Comparison of ENCODE assay signal across 24 cellular contexts in genomic region chr3:105435277-105435676, GRCh38.
DNase-seq lines count a peak whose midpoint lies in the region; ATAC-seq, FAIRE-seq and TF ChIP-seq lines count a peak whose summit lies in the region.
"Had no signal": no experiment of that assay in that cellular context is flagged by ENCODE, and none has a peak within 500 bp of the region (broad histone marks: within the 10 kb centered on the region; RNA-seq: fewer than 3 reads in every experiment).

No MANE protein-coding gene starts in this region.

- TF ChIP-seq CTCF in right lobe of liver (IDR thresholded peaks at IDR 0.05) (no peak), HepG2 (CRISPR knock-in tag; IDR thresholded peaks at IDR 0.05) (no peak), chondrocyte (IDR thresholded peaks at IDR 0.05) (peak; percentile 16)

- POLR2A ChIA-PET in HepG2 (lab: Yijun Ruan, JAX) = no interaction called here

- ATAC-seq in right lobe of liver (peak in 3 of 4 donors; percentile 25 to 53 (median 48)), HepG2 (no peak), left lobe of liver (peak; percentile 28)

- H3K4me1 Mint-ChIP-seq in chondrocyte (ENCODE audit: low read depth) = peaks cover 38% of the 10 kb centered on the region
- H3K4me1 Mint-ChIP-seq: CD8-positive, alpha-beta memory T cell had no signal

- H3K4me3 ChIP-seq in right lobe of liver = no peak overlapping the region
- H3K4me3 ChIP-seq in HepG2 (replicated peaks in 1 of 3; ENCODE audit: insufficient read depth in 1 of 3, low read depth in 2 of 3, low read length in 3 of 3) = no peak overlapping the region
- H3K4me3 ChIP-seq: BLaER1, HAP-1 had no signal

- CTCF ChIA-PET in HepG2 (lab: Yijun Ruan, JAX; ENCODE audit: low intra/inter-chr PET ratio, low total read pairs) = no interaction called here

- H3K4me1 ChIP-seq in right lobe of liver (peaks cover 0 to 28% (median 2%) of the 10 kb centered on the region in 4 donors), HepG2 (ENCODE audit: insufficient read depth, low read length) (peaks cover 23% of the 10 kb centered on the region)
- H3K4me1 ChIP-seq: BLaER1, HAP-1 had no signal

- peaks cover 2% of the 10 kb centered on the region for H3K79me2 ChIP-seq in HepG2 (ENCODE audit: insufficient read depth, low read length)

- H2AFZ ChIP-seq in HepG2 (ENCODE audit: low read length) = no peak overlapping the region

- TF ChIP-seq POLR2A in right lobe of liver (IDR thresholded peaks at IDR 0.05) (no peak), HepG2 (IDR thresholded peaks at IDR 0.05; ENCODE audit: insufficient read depth in 1 of 2, low read depth in 2 of 2, low read length in 2 of 2) (no peak)

- TF ChIP-seq RAD21 in HepG2 (CRISPR knock-in tag; IDR thresholded peaks at IDR 0.05) = no peak

- H3K9me3 Mint-ChIP-seq in chondrocyte (ENCODE audit: low read depth) = peaks cover 3% of the 10 kb centered on the region
- H3K9me3 Mint-ChIP-seq: CD4-positive, alpha-beta T cell; HFFc6 had no signal

- H3K36me3 Mint-ChIP-seq in chondrocyte (ENCODE audit: low read depth) = peaks cover 2% of the 10 kb centered on the region

- no TSS peak for BruUV-seq in HepG2 (replicated peaks; lab: Mats Ljungman, UMichigan)

- TF ChIP-seq EP300 in HepG2 (IDR thresholded peaks at IDR 0.05; ENCODE audit: low read depth in 2 of 2, low read length in 2 of 2) (no peak), HepG2 (CRISPR knock-in tag; IDR thresholded peaks at IDR 0.05; ENCODE audit: borderline replicate concordance) (no peak)

- no peaks in the 10 kb centered on the region for H3K36me3 ChIP-seq in right lobe of liver
- no peaks in the 10 kb centered on the region for H3K36me3 ChIP-seq in HepG2 (replicated peaks in 1 of 2; ENCODE audit: control insufficient read depth in 1 of 2, insufficient read depth in 2 of 2, low read length in 2 of 2)
- H3K36me3 ChIP-seq: BLaER1, HAP-1 had no signal

- no peak overlapping the region for H3K4me2 ChIP-seq in HepG2 (ENCODE audit: low read depth, low read length)
- H3K4me2 ChIP-seq: BLaER1 had no signal

- H3K27me3 ChIP-seq in right lobe of liver (no peaks in the 10 kb centered on the region), HepG2 (ENCODE audit: control insufficient read depth in 1 of 2, insufficient read depth in 2 of 2, low read length in 2 of 2) (no peaks in the 10 kb centered on the region)
- H3K27me3 ChIP-seq: BLaER1 had no signal

- intact Hi-C loops in right lobe of liver (cut with DNase I) = no loop called here
- intact Hi-C loops in HepG2 (cut with micrococcal nuclease; ENCODE audit: unreplicated experiment) = loop anchor here (5.0 kb wide), 1 partner anchor 37 kb away; no protein-coding TSS in a partner anchor

- in situ Hi-C loops in HepG2 (cut with HindIII; ENCODE audit: extremely low pct_ligation_motif_present, low pct_unique_long_range_greater_than_20kb) = no loop called here

- H3K27ac Mint-ChIP-seq in chondrocyte (ENCODE audit: unreplicated experiment) = no peak overlapping the region
- H3K27ac Mint-ChIP-seq: B cell; CD14-positive monocyte; CD4-positive, alpha-beta T cell; CD8-positive, alpha-beta memory T cell; HFFc6 had no signal

- no peak for DNase-seq in right lobe of liver
- DNase-seq in HepG2 (ENCODE audit: low spot score) = no peak
- DNase-seq in chondrocyte (ENCODE audit: low spot score) = no peak
- DNase-seq in left lobe of liver (ENCODE audit: low spot score) = no peak
- no peak for DNase-seq in stimulated activated CD4-positive, alpha-beta T cell treated with anti-CD3 and anti-CD28 coated beads, Interleukin-4, amount 100 ng/mL, for 24 hours
- DNase-seq in GM19238 (ENCODE audit: insufficient read length, low spot score) = no peak
- DNase-seq: CD4-positive, alpha-beta T cell; CD8-positive, alpha-beta memory T cell; DMS 273 treated with DMSO at 0.1 percent for 48 hours; DMS79; EL; GF-D8; GOT3; HFFc6 had no signal

- no peak overlapping the region for H3K9ac ChIP-seq in HepG2 (ENCODE audit: insufficient read depth, low read depth, low read length)
- H3K9ac ChIP-seq: BLaER1 had no signal

- no peaks in the 10 kb centered on the region for H3K27me3 Mint-ChIP-seq in chondrocyte (ENCODE audit: low read depth)
- H3K27me3 Mint-ChIP-seq: B cell; CD8-positive, alpha-beta memory T cell had no signal

- no peaks in the 10 kb centered on the region for H4K20me1 ChIP-seq in HepG2 (ENCODE audit: insufficient read depth, low read length)
- H4K20me1 ChIP-seq: BLaER1 had no signal

- FAIRE-seq in HepG2 (lab: Jason Lieb, UNC) = no peak
- FAIRE-seq: A204.1, D721Med, GM12891, GM18507, H54 had no signal

- H3K9me3 ChIP-seq in right lobe of liver (no peaks in the 10 kb centered on the region), HepG2 (ENCODE audit: low read length) (no peaks in the 10 kb centered on the region)
- H3K9me3 ChIP-seq: HAP-1 had no signal

- no peak overlapping the region for H3K4me3 Mint-ChIP-seq in chondrocyte (ENCODE audit: unreplicated experiment)
- H3K4me3 Mint-ChIP-seq: B cell; CD14-positive monocyte; CD4-positive, alpha-beta T cell; CD8-positive, alpha-beta memory T cell; HFFc6 had no signal

- WGBS in right lobe of liver (ENCODE audit: insufficient coverage, low coverage, low lambda C conversion rate, missing lambda C conversion rate) = 34% methylated on average over 3 of the region's 3 CpGs
- 85% methylated on average over 3 of the region's 3 CpGs for WGBS in HepG2 (ENCODE audit: low lambda C conversion rate)

- H3K27ac ChIP-seq in right lobe of liver (no peak overlapping the region), HepG2 (ENCODE audit: extremely low read length, insufficient read depth, low read length) (no peak overlapping the region)
- H3K27ac ChIP-seq: 22Rv1, BLaER1 had no signal

TF ChIP-seq in HepG2, 621 proteins besides CTCF, POLR2A, EP300 and RAD21 (continues in another document):
- TF ChIP-seq KDM6A (CRISPR knock-in tag; IDR thresholded peaks at IDR 0.05; ENCODE audit: low read depth) (no peak), TGIF2 (CRISPR knock-in tag; IDR thresholded peaks at IDR 0.05) (no peak), ZBTB46 (CRISPR knock-in tag; IDR thresholded peaks at IDR 0.05; ENCODE audit: borderline replicate concordance) (no peak), ZNF354B (CRISPR knock-in tag; IDR thresholded peaks at IDR 0.05) (no peak), ZNF639 (CRISPR knock-in tag; conservative IDR thresholded peaks at IDR 0.05) (no peak), MAFK (conservative IDR thresholded peaks at IDR 0.05 in 1 of 2, IDR thresholded peaks at IDR 0.05 in 1 of 2; ENCODE audit: low read length in 2 of 2) (no peak), ZBTB8A (CRISPR knock-in tag; IDR thresholded peaks at IDR 0.05; ENCODE audit: borderline replicate concordance, low read depth) (no peak), MZF1 (CRISPR knock-in tag; IDR thresholded peaks at IDR 0.05; ENCODE audit: borderline replicate concordance) (no peak), HNF4A (CRISPR knock-in tag; IDR thresholded peaks at IDR 0.05) (no peak), MAFG (CRISPR knock-in tag; IDR thresholded peaks at IDR 0.05) (no peak), ZSCAN29 (CRISPR knock-in tag; conservative IDR thresholded peaks at IDR 0.05) (no peak), POLR2AphosphoS2 (IDR thresholded peaks at IDR 0.05; ENCODE audit: low read depth, low read length) (no peak), ZNF317 (CRISPR knock-in tag; IDR thresholded peaks at IDR 0.05) (no peak), NFRKB (IDR thresholded peaks at IDR 0.05) (no peak), ZNF292 (CRISPR knock-in tag; IDR thresholded peaks at IDR 0.05; ENCODE audit: borderline replicate concordance, low read depth) (no peak)
- TF ChIP-seq, protein P1, sequence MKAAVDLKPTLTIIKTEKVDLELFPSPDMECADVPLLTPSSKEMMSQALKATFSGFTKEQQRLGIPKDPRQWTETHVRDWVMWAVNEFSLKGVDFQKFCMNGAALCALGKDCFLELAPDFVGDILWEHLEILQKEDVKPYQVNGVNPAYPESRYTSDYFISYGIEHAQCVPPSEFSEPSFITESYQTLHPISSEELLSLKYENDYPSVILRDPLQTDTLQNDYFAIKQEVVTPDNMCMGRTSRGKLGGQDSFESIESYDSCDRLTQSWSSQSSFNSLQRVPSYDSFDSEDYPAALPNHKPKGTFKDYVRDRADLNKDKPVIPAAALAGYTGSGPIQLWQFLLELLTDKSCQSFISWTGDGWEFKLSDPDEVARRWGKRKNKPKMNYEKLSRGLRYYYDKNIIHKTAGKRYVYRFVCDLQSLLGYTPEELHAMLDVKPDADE (CRISPR knock-in tag; IDR thresholded peaks at IDR 0.05) = no peak
